Comparison of ENCODE assay signal across 18 cellular contexts in genomic region chr4:19577121-19577520, GRCh38.
DNase-seq lines count a peak whose midpoint lies in the region; ATAC-seq and TF ChIP-seq lines count a peak whose summit lies in the region.
"Had no signal": no experiment of that assay in that cellular context is flagged by ENCODE, and none has a peak within 500 bp of the region (broad histone marks: within the 10 kb centered on the region; RNA-seq: fewer than 3 reads in every experiment).

No MANE protein-coding gene starts in this region.

- H4K8ac ChIP-seq in IMR-90 (ENCODE audit: low read depth in 2 of 2, low read length in 2 of 2): no peak overlapping the region

- no peak overlapping the region for H4K91ac ChIP-seq in IMR-90 (ENCODE audit: insufficient read depth, low read depth, low read length)

- H4K5ac ChIP-seq in IMR-90 (ENCODE audit: low read depth, low read length): no peak overlapping the region

- CTCF ChIA-PET in IMR-90 (lab: Yijun Ruan, JAX): interaction anchor here (0.6 to 1.0 kb wide), 2 partner anchors 9 to 29 kb away, joined by 3 read pairs; no protein-coding TSS in a partner anchor

- POLR2A ChIA-PET in IMR-90 (lab: Charles Lee; ENCODE audit: unreplicated experiment): no interaction called here

- no CpG with 5 or more reads among the region's 1 CpG for WGBS in IMR-90 (ENCODE audit: extremely low coverage in 2 of 2, insufficient read length in 1 of 2), 2 experiments

- no peaks in the 10 kb centered on the region for H3K79me1 ChIP-seq in IMR-90 (ENCODE audit: low read depth in 1 of 2, low read length in 2 of 2)

- dilution Hi-C loops in IMR-90 (cut with HindIII; ENCODE audit: low sequenced_read_pairs, unreplicated experiment): no loop called here

- no peaks in the 10 kb centered on the region for H3K9me1 ChIP-seq in IMR-90 (ENCODE audit: insufficient read depth, low read length)

- H3K23ac ChIP-seq in IMR-90 (ENCODE audit: low read depth, low read length): no peak overlapping the region

- ATAC-seq in IMR-90 (ENCODE audit: low read depth) (peak; percentile 11; the same call in 1 of the 2 replicates), HG03097 (IDR thresholded peaks at IDR 0.05; ENCODE audit: low FRiP score, unreplicated experiment) (no peak), HG03108 (IDR thresholded peaks at IDR 0.05; ENCODE audit: unreplicated experiment) (no peak)
- ATAC-seq: GM23338 had no signal

- no peak overlapping the region for H3K18ac ChIP-seq in IMR-90 (ENCODE audit: low read depth, low read length)

- DNase-seq in AG10803 (ENCODE audit: low read depth) (peak; percentile 74), IMR-90 (peak; percentile 18), fibroblast of the aortic adventitia (ENCODE audit: low read depth) (peak; percentile 55), iris pigment epithelial cell (ENCODE audit: low read depth) (peak; percentile 32), SW480 (ENCODE audit: low spot score) (no peak), SIG-M5 (lab: John Stamatoyannopoulos, UW) (no peak)
- DNase-seq: CD4-positive, alpha-beta T cell; DMS53; NCI-H1436; NCI-H2029; NCI-H2171 treated with DMSO at 0.1 percent for 48 hours; NCI-H748 treated with DMSO at 0.1 percent for 48 hours; OCI-M1 had no signal

- no peak overlapping the region for H3K27ac ChIP-seq in IMR-90 (ENCODE audit: insufficient read depth, low read length)
- H3K27ac ChIP-seq: KMS-11, SJSA1 had no signal

- no peak overlapping the region for H2AFZ ChIP-seq in IMR-90 (replicated peaks; ENCODE audit: low read length, poor library complexity)
- H2AFZ ChIP-seq: GM23338 had no signal

- no peak overlapping the region for H2AK5ac ChIP-seq in IMR-90 (ENCODE audit: low read depth, low read length)

- H3K4me2 ChIP-seq in IMR-90 (ENCODE audit: low read depth, low read length): no peak overlapping the region
- H3K4me2 ChIP-seq: GM23338, KMS-11 had no signal

- TF ChIP-seq CTCF in AG10803 (conservative IDR thresholded peaks at IDR 0.05; ENCODE audit: low read length) (no peak), IMR-90 (conservative IDR thresholded peaks at IDR 0.05; ENCODE audit: low read depth, low read length) (no peak), fibroblast of the aortic adventitia (IDR thresholded peaks at IDR 0.05; ENCODE audit: insufficient read depth, low read length) (no peak)

- no TSS peak for BruUV-seq in IMR-90 (replicated peaks; lab: Mats Ljungman, UMichigan)

- H3K56ac ChIP-seq in IMR-90 (ENCODE audit: extremely low read depth, insufficient read depth, low read length): no peak overlapping the region

- intact Hi-C loops in IMR-90 (cut with micrococcal nuclease): no loop called here

- no peak overlapping the region for H3K4ac ChIP-seq in IMR-90 (ENCODE audit: low read depth, low read length)

- TF ChIP-seq RAD21 in IMR-90 (IDR thresholded peaks at IDR 0.05; ENCODE audit: low read length): no peak

- no peaks in the 10 kb centered on the region for H4K20me1 ChIP-seq in IMR-90 (ENCODE audit: insufficient read depth, low read length)

- no peaks in the 10 kb centered on the region for H3K36me3 ChIP-seq in IMR-90 (ENCODE audit: control insufficient read depth, insufficient read depth, low read length)
- H3K36me3 ChIP-seq: SJSA1 had no signal

- no peaks in the 10 kb centered on the region; the same call in 1 of the 2 replicates for H3K4me1 ChIP-seq in IMR-90 (ENCODE audit: control insufficient read depth, insufficient read depth, low read length)
- H3K4me1 ChIP-seq: SJSA1 had no signal

- H3K4me3 ChIP-seq in AG10803 (ENCODE audit: low read length): no peak overlapping the region
- no peak overlapping the region for H3K4me3 ChIP-seq in IMR-90 (ENCODE audit: insufficient read depth, low read depth, low read length)
- H3K4me3 ChIP-seq in fibroblast of the aortic adventitia (ENCODE audit: low read depth, low read length): no peak overlapping the region
- H3K4me3 ChIP-seq: GM23338, SJSA1 had no signal

- H2BK15ac ChIP-seq in IMR-90 (ENCODE audit: low read depth, low read length): no peak overlapping the region

- H2BK5ac ChIP-seq in IMR-90 (ENCODE audit: low read depth, low read length, poor library complexity, severe bottlenecking): no peak overlapping the region

- H3K9me3 ChIP-seq in IMR-90 (ENCODE audit: control insufficient read depth, insufficient read depth, low read length): no peaks in the 10 kb centered on the region
- H3K9me3 ChIP-seq: SJSA1 had no signal

- H3K9ac ChIP-seq in IMR-90 (ENCODE audit: low read depth, low read length): no peak overlapping the region
- H3K9ac ChIP-seq: KMS-11 had no signal

- no peak overlapping the region for H2BK20ac ChIP-seq in IMR-90 (ENCODE audit: low read depth, low read length)

- H2BK120ac ChIP-seq in IMR-90 (ENCODE audit: low read depth, low read length): no peak overlapping the region

- in situ Hi-C loops in IMR-90 (cut with MboI; ENCODE audit: low sequenced_read_pairs): no loop called here

- no peak for TF ChIP-seq POLR2A in IMR-90 (IDR thresholded peaks at IDR 0.05; ENCODE audit: low read depth, low read length)

- H2AK9ac ChIP-seq in IMR-90 (replicated peaks; ENCODE audit: low read depth, low read length, poor library complexity): no peak overlapping the region

- no peaks in the 10 kb centered on the region for H3K27me3 ChIP-seq in IMR-90 (ENCODE audit: control insufficient read depth, insufficient read depth, low read length)
- H3K27me3 ChIP-seq: SJSA1 had no signal

- no peak overlapping the region for H3K14ac ChIP-seq in IMR-90 (replicated peaks; ENCODE audit: low read depth, low read length)

TF ChIP-seq in IMR-90, 13 proteins besides CTCF, POLR2A, EP300 and RAD21:
- no peak for TF ChIP-seq BHLHE40 (IDR thresholded peaks at IDR 0.05; ENCODE audit: low read depth, low read length)
- no peak for TF ChIP-seq ELK1 (IDR thresholded peaks at IDR 0.05; ENCODE audit: borderline replicate concordance, low read depth, low read length)
- TF ChIP-seq MAFK (IDR thresholded peaks at IDR 0.05; ENCODE audit: low read depth, low read length): no peak
- no peak for TF ChIP-seq MXI1 (IDR thresholded peaks at IDR 0.05; ENCODE audit: borderline replicate concordance, low read depth, low read length)
- TF ChIP-seq MAZ (IDR thresholded peaks at IDR 0.05; ENCODE audit: borderline replicate concordance, low read depth, low read length): no peak
- no peak for TF ChIP-seq CHD1 (IDR thresholded peaks at IDR 0.05; ENCODE audit: low read depth, low read length)
- TF ChIP-seq NFE2L2 (IDR thresholded peaks at IDR 0.05; ENCODE audit: low read depth, low read length): no peak
- no peak for TF ChIP-seq CEBPB (IDR thresholded peaks at IDR 0.05; ENCODE audit: low read depth, low read length)
- TF ChIP-seq USF2 (IDR thresholded peaks at IDR 0.05; ENCODE audit: low read depth, low read length): no peak
- no peak for TF ChIP-seq FOS (IDR thresholded peaks at IDR 0.05; ENCODE audit: low read depth, low read length)
- no peak for TF ChIP-seq SMC3 (IDR thresholded peaks at IDR 0.05; ENCODE audit: low read depth, low read length)
- no peak for TF ChIP-seq RFX5 (IDR thresholded peaks at IDR 0.05; ENCODE audit: low read depth, low read length)
- no peak for TF ChIP-seq RCOR1 (IDR thresholded peaks at IDR 0.05; ENCODE audit: insufficient replicate concordance, low read length)

Comparison
In these comparisons a context has a peak if more than half of its experiments do, and no peak if none do; other contexts are left out.
1. DNase-seq: peak in AG10803 (single experiment), IMR-90 (single experiment), fibroblast of the aortic adventitia (single experiment) and iris pigment epithelial cell (single experiment); none in SW480 (single experiment) and SIG-M5 (single experiment).